17 cellular contexts compared by ENCODE assay signal in the genomic region with DNA sequence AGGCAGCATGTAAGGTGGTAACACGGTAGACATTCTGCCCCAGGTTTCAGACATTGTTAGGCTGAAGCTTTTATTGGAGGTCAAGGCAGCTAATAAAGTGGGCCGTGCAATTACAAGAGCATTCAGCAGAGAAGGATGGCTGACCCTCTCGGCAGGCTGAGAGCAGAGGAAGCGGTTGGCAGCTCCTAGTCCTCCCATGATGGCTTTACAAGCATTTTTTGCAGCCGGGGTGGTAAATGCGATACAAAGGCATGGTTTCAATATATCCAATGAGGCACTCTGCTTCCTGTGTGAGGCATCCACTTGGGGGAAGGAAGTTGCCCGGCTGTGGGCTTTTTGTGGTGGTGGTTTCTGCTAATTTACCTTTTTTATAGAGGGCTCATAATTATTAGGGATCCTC. TPM values are rescaled to one million over a fixed set of nuclear protein-coding genes. Genes with fewer than 3 reads are reported as not detected.
DNase-seq lines count a peak whose midpoint lies in the region; ATAC-seq and TF ChIP-seq lines count a peak whose summit lies in the region.
"Had no signal": no experiment of that assay in that cellular context is flagged by ENCODE, and none has a peak within 500 bp of the region (broad histone marks: within the 10 kb centered on the region; RNA-seq: fewer than 3 reads in every experiment).

No MANE protein-coding gene starts in this region.

- H3K4me3 Mint-ChIP-seq in dendritic cell treated with granulocyte-macrophage colony-stimulating factor and Interleukin-4, amounts not matched to agents 40 ng/mL and 50 ng/mL, for 4 days: no peak overlapping the region
- H3K4me3 Mint-ChIP-seq: CD8-positive, alpha-beta memory T cell; H9 had no signal

- ATAC-seq in GM18502 (IDR thresholded peaks at IDR 0.05; ENCODE audit: poor library complexity, unreplicated experiment): no peak
- ATAC-seq: A549 had no signal

- DNase-seq in right atrium auricular region (ENCODE audit: low spot score) (peak; percentile 36), cardiac septum (ENCODE audit: low spot score) (no peak), MV-4-11 (lab: John Stamatoyannopoulos, UW) (peak; percentile 40), Karpas-422 (no peak), uterus (no peak)
- no peak for DNase-seq in activated CD8-positive, alpha-beta memory T cell treated with anti-CD3 and anti-CD28 coated beads for 24 hours
- DNase-seq: AML-193; CD8-positive, alpha-beta memory T cell; H9; NCI-H1092 treated with DMSO at 0.1 percent for 48 hours; NCI-H1694; NCI-H446 treated with DMSO at 0.1 percent for 48 hours; NCI-H774; SHP77 treated with DMSO at 0.1 percent for 48 hours had no signal

- TF ChIP-seq CTCF in right atrium auricular region (IDR thresholded peaks at IDR 0.05) (no peak), uterus (IDR thresholded peaks at IDR 0.05) (no peak)

- H3K36me3 Mint-ChIP-seq in dendritic cell treated with granulocyte-macrophage colony-stimulating factor and Interleukin-4, amounts not matched to agents 40 ng/mL and 50 ng/mL, for 4 days (ENCODE audit: low read depth): no peaks in the 10 kb centered on the region

- no peaks in the 10 kb centered on the region for H4K20me1 ChIP-seq in Karpas-422 (ENCODE audit: insufficient read depth, low read depth, low read length)

- H3K4me2 ChIP-seq in Karpas-422 (ENCODE audit: low read depth, low read length, poor library complexity, severe bottlenecking): no peak overlapping the region
- H3K4me2 ChIP-seq: A549 had no signal

- peak overlapping the region; percentile 75 for H3K27ac Mint-ChIP-seq in dendritic cell treated with granulocyte-macrophage colony-stimulating factor and Interleukin-4, amounts not matched to agents 40 ng/mL and 50 ng/mL, for 4 days
- H3K27ac Mint-ChIP-seq: CD8-positive, alpha-beta memory T cell had no signal

- no peak for TF ChIP-seq POLR2A in uterus (IDR thresholded peaks at IDR 0.05)

- H3K4me1 Mint-ChIP-seq in dendritic cell treated with granulocyte-macrophage colony-stimulating factor and Interleukin-4, amounts not matched to agents 40 ng/mL and 50 ng/mL, for 4 days (ENCODE audit: low read depth): peaks cover 36% of the 10 kb centered on the region
- H3K4me1 Mint-ChIP-seq: CD8-positive, alpha-beta memory T cell had no signal

- H3K27me3 Mint-ChIP-seq in dendritic cell treated with granulocyte-macrophage colony-stimulating factor and Interleukin-4, amounts not matched to agents 40 ng/mL and 50 ng/mL, for 4 days: peaks cover 34% of the 10 kb centered on the region

- H3K4me1 ChIP-seq in right atrium auricular region: peaks cover 0 to 8% of the 10 kb centered on the region in 2 donors
- no peaks in the 10 kb centered on the region for H3K4me1 ChIP-seq in Karpas-422 (ENCODE audit: low read length)
- H3K4me1 ChIP-seq in uterus: no peaks in the 10 kb centered on the region
- H3K4me1 ChIP-seq: A549 had no signal

- H2AFZ ChIP-seq in Karpas-422 (ENCODE audit: low read length): no peak overlapping the region

- no peaks in the 10 kb centered on the region for H3K36me3 ChIP-seq in right atrium auricular region
- no peaks in the 10 kb centered on the region for H3K36me3 ChIP-seq in Karpas-422 (ENCODE audit: insufficient read depth, low read length)
- no peaks in the 10 kb centered on the region for H3K36me3 ChIP-seq in uterus

- H3K27ac ChIP-seq in right atrium auricular region (no peak overlapping the region), Karpas-422 (ENCODE audit: low read length) (no peak overlapping the region), uterus (no peak overlapping the region)
- H3K27ac ChIP-seq: A549 had no signal

- no peaks in the 10 kb centered on the region for H3K9me3 ChIP-seq in right atrium auricular region
- H3K9me3 ChIP-seq in Karpas-422 (ENCODE audit: low read length): no peaks in the 10 kb centered on the region
- H3K9me3 ChIP-seq in uterus: no peaks in the 10 kb centered on the region
- H3K9me3 ChIP-seq: A549 had no signal

- H3K79me2 ChIP-seq in Karpas-422 (ENCODE audit: low read length): no peaks in the 10 kb centered on the region

- H3K4me3 ChIP-seq in right atrium auricular region (no peak overlapping the region), Karpas-422 (ENCODE audit: low read length) (no peak overlapping the region), uterus (no peak overlapping the region)
- H3K4me3 ChIP-seq: A549 had no signal

- no peaks in the 10 kb centered on the region for H3K27me3 ChIP-seq in right atrium auricular region
- H3K27me3 ChIP-seq in Karpas-422 (ENCODE audit: low read length): no peaks in the 10 kb centered on the region
- no peaks in the 10 kb centered on the region for H3K27me3 ChIP-seq in uterus

- no peaks in the 10 kb centered on the region for H3K9me2 ChIP-seq in Karpas-422 (replicated peaks; ENCODE audit: insufficient read depth, low read length)

- peaks cover 13% of the 10 kb centered on the region for H3K9me3 Mint-ChIP-seq in dendritic cell treated with granulocyte-macrophage colony-stimulating factor and Interleukin-4, amounts not matched to agents 40 ng/mL and 50 ng/mL, for 4 days

- intact Hi-C loops in cardiac septum (cut with DNase I) (no loop called here), uterus (cut with DNase I; ENCODE audit: low total_unique reads) (no loop called here)
- intact Hi-C loops in dendritic cell treated with granulocyte-macrophage colony-stimulating factor and Interleukin-4, amounts not matched to agents 40 ng/mL and 50 ng/mL, for 4 days (cut with micrococcal nuclease): loop anchor here (10.0 kb wide), 1 partner anchor 55 kb away; no protein-coding TSS in a partner anchor

- no peak overlapping the region for H3K9ac ChIP-seq in Karpas-422 (ENCODE audit: low read length)

RNA-seq across cellular contexts. Expression of gene KIF26B, which starts 14.6 kb away (rescaled TPM):
- total RNA-seq in right atrium auricular region: 1 to 10 TPM in 1 of 2 donors, under 1 TPM in 1; 0.83 to 1.3 TPM
- total RNA-seq in cardiac septum: 1.1 TPM
- 2.3 and 3.3 TPM in 2 replicates for total RNA-seq in Karpas-422 (2014; rRNA removed; shearing (Covaris generic); ENCODE audit: low replicate concordance)
- total RNA-seq in uterus: 10 to 100 TPM in 1 of 4 donors, 1 to 10 TPM in 1, under 1 TPM in 1, not detected in 1; 0.27 to 17.4 (median 1.3) TPM

Comparison
In these comparisons a context has a peak if more than half of its experiments do, and no peak if none do; other contexts are left out.
1. DNase-seq: peak in right atrium auricular region (single experiment) and MV-4-11 (single experiment); none in cardiac septum (single experiment), activated CD8-positive, alpha-beta memory T cell treated with anti-CD3 and anti-CD28 coated beads for 24 hours (single experiment), Karpas-422 (single experiment) and uterus (0 of 2).